In genomic region chr10:93579089-93579488, GRCh38 we compare ENCODE assay signal across 2 cellular contexts.
TF ChIP-seq lines count a peak whose summit lies in the region.

No MANE protein-coding gene starts in this region.

TF ChIP-seq in HCT116, 20 proteins besides CTCF, POLR2A, EP300 and RAD21:
- TF ChIP-seq EZH2 (IDR thresholded peaks at IDR 0.05) (no peak), CBX3 (IDR thresholded peaks at IDR 0.05; ENCODE audit: low read depth) (0 out of 2 replicates have a peak, but pooled peaks have one; percentile 61), FOSL1 (IDR thresholded peaks at IDR 0.05; ENCODE audit: low read depth) (peak; percentile 38), EGR1 (IDR thresholded peaks at IDR 0.05; ENCODE audit: low read depth) (no peak), JUND (IDR thresholded peaks at IDR 0.05) (no peak; the same call in 1 of the 2 replicates)
- TF ChIP-seq, protein P1, sequence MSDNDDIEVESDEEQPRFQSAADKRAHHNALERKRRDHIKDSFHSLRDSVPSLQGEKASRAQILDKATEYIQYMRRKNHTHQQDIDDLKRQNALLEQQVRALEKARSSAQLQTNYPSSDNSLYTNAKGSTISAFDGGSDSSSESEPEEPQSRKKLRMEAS (IDR thresholded peaks at IDR 0.05) = peak; percentile 44; the same call in 1 of the 2 replicates

TF ChIP-seq in WTC11, 78 proteins besides CTCF, POLR2A, EP300 and RAD21:
- TF ChIP-seq NR1H2 (CRISPR knock-in tag; IDR thresholded peaks at IDR 0.05) = no peak
- TF ChIP-seq GTF2I (CRISPR knock-in tag; conservative IDR thresholded peaks at IDR 0.05) = no peak
- TF ChIP-seq ELF4 (CRISPR knock-in tag; IDR thresholded peaks at IDR 0.05; ENCODE audit: low read depth) = no peak
